In genomic region chr10:62492012-62492869, GRCh38 we compare ENCODE assay signal across 8 cellular contexts.
DNase-seq lines count a peak whose midpoint lies in the region; TF ChIP-seq lines count a peak whose summit lies in the region.

No MANE protein-coding gene starts in this region.

- DNase-seq in NCI-H345 treated with DMSO at 0.1 percent for 48 hours (lab: John Stamatoyannopoulos, UW; ENCODE audit: unreplicated experiment) (peak; percentile 1), chondrocyte (ENCODE audit: low spot score) (no peak), midbrain (lab: John Stamatoyannopoulos, UW) (peak; percentile 16), substantia nigra (lab: John Stamatoyannopoulos, UW) (no peak)
- DNase-seq in activated T-cell treated with anti-CD3 and anti-CD28 coated beads, Interleukin-2, amount 50 U/mL, for 1 hour, result no peak
- DNase-seq in activated CD4-positive, alpha-beta memory T cell treated with anti-CD3 and anti-CD28 coated beads, Interleukin-2, amount 10 ng/mL, durations not matched to agents 7 days and 5 days, result no peak

- no peak overlapping the region for H3K27ac ChIP-seq in 22Rv1
- H3K27ac ChIP-seq in substantia nigra (ENCODE audit: low read depth, low read length, poor library complexity, severe bottlenecking), result no peak overlapping the region

- no peaks in the 10 kb centered on the region for H3K9me3 Mint-ChIP-seq in chondrocyte (ENCODE audit: low read depth)
- no peaks in the 10 kb centered on the region for H3K9me3 Mint-ChIP-seq in activated CD4-positive, alpha-beta memory T cell treated with anti-CD3 and anti-CD28 coated beads, Interleukin-2, amount 10 ng/mL, durations not matched to agents 7 days and 5 days

- H3K4me3 ChIP-seq in GM12875 (ENCODE audit: low read depth, low read length), result no peak overlapping the region

- TF ChIP-seq CTCF in 22Rv1 (IDR thresholded peaks at IDR 0.05) (peak; percentile 78), GM12875 (IDR thresholded peaks at IDR 0.05; ENCODE audit: borderline replicate concordance, insufficient read depth, low read depth, low read length) (peak; percentile 42; the same call in 1 of the 2 replicates), chondrocyte (IDR thresholded peaks at IDR 0.05) (peak; percentile 86)

- no peak overlapping the region for H3K27ac Mint-ChIP-seq in chondrocyte (ENCODE audit: unreplicated experiment)
- no peak overlapping the region for H3K27ac Mint-ChIP-seq in activated CD4-positive, alpha-beta memory T cell treated with anti-CD3 and anti-CD28 coated beads, Interleukin-2, amount 10 ng/mL, durations not matched to agents 7 days and 5 days

- no peak overlapping the region for H3K4me3 Mint-ChIP-seq in chondrocyte (ENCODE audit: unreplicated experiment)
- no peak overlapping the region for H3K4me3 Mint-ChIP-seq in activated CD4-positive, alpha-beta memory T cell treated with anti-CD3 and anti-CD28 coated beads, Interleukin-2, amount 10 ng/mL, durations not matched to agents 7 days and 5 days

- POLR2A ChIA-PET in activated CD4-positive, alpha-beta memory T cell treated with anti-CD3 and anti-CD28 coated beads, Interleukin-2, amount 10 ng/mL, durations not matched to agents 7 days and 5 days (lab: Charles Lee), result no interaction called here

- H3K4me1 Mint-ChIP-seq in chondrocyte (ENCODE audit: low read depth), result peaks cover 10% of the 10 kb centered on the region
- no peaks in the 10 kb centered on the region for H3K4me1 Mint-ChIP-seq in activated CD4-positive, alpha-beta memory T cell treated with anti-CD3 and anti-CD28 coated beads, Interleukin-2, amount 10 ng/mL, durations not matched to agents 7 days and 5 days

- CTCF ChIA-PET in activated CD4-positive, alpha-beta memory T cell treated with anti-CD3 and anti-CD28 coated beads, Interleukin-2, amount 10 ng/mL, durations not matched to agents 7 days and 5 days (lab: Charles Lee), result interaction anchor here (0.8 to 1.0 kb wide), 4 partner anchors 11 to 668 kb away, joined by 3 read pairs; no protein-coding TSS in a partner anchor

- H3K27me3 Mint-ChIP-seq in chondrocyte (ENCODE audit: low read depth), result no peaks in the 10 kb centered on the region
- peaks cover 7% of the 10 kb centered on the region for H3K27me3 Mint-ChIP-seq in activated CD4-positive, alpha-beta memory T cell treated with anti-CD3 and anti-CD28 coated beads, Interleukin-2, amount 10 ng/mL, durations not matched to agents 7 days and 5 days

- H3K36me3 Mint-ChIP-seq in chondrocyte (ENCODE audit: low read depth), result no peaks in the 10 kb centered on the region
- H3K36me3 Mint-ChIP-seq in activated CD4-positive, alpha-beta memory T cell treated with anti-CD3 and anti-CD28 coated beads, Interleukin-2, amount 10 ng/mL, durations not matched to agents 7 days and 5 days (ENCODE audit: low read depth), result no peaks in the 10 kb centered on the region

Comparison
In these comparisons a context has a peak if more than half of its experiments do, and no peak if none do; other contexts are left out.
1. DNase-seq: peak in NCI-H345 treated with DMSO at 0.1 percent for 48 hours (single experiment) and midbrain (single experiment); none in chondrocyte (single experiment), activated T-cell treated with anti-CD3 and anti-CD28 coated beads, Interleukin-2, amount 50 U/mL, for 1 hour (single experiment), substantia nigra (0 of 49) and activated CD4-positive, alpha-beta memory T cell treated with anti-CD3 and anti-CD28 coated beads, Interleukin-2, amount 10 ng/mL, durations not matched to agents 7 days and 5 days (single experiment).
2. Peak in every context shown above with its lines, with median percentiles within 50 percentile points of each other: CTCF ChIP-seq.